ENCODE assay signal across 27 cellular contexts in the genomic region with DNA sequence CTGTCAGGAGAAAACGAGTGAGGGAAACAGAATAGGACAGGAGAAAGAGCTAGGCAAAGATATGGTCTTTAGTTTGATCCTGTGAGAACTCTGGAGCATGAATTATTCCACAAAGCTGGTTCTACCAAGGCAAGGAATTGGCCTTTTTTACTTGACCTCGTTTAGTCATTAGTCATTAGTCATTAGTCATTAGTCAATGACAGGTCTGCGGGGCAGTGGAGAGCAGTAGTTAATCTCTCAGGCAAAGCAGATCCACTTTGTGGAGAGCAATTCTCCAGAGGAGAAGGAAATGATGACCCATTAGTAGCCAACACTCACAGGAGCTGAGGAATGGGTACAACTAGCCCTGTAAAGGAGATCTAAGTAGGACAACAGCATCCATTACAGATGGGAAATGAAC. TPM values are rescaled to one million over a fixed set of nuclear protein-coding genes. Genes with fewer than 3 reads are reported as not detected.
A peak's percentile ranks its signal among the peaks of the same experiment; 100 is the strongest.
DNase-seq lines count a peak whose midpoint lies in the region; ATAC-seq and TF ChIP-seq lines count a peak whose summit lies in the region.
"Had no signal": no experiment of that assay in that cellular context is flagged by ENCODE, and none has a peak within 500 bp of the region (broad histone marks: within the 10 kb centered on the region; RNA-seq: fewer than 3 reads in every experiment).

No MANE protein-coding gene starts in this region.

- TF ChIP-seq CTCF in cardiac fibroblast (IDR thresholded peaks at IDR 0.05; ENCODE audit: low read depth, low read length) = no peak

- ATAC-seq in left colon = no peak
- ATAC-seq in GM21526 (IDR thresholded peaks at IDR 0.05; ENCODE audit: low FRiP score, unreplicated experiment) = no peak
- ATAC-seq: activated CD4-positive, CD25-positive, alpha-beta regulatory T cell treated with anti-CD3 and anti-CD28 coated beads, Interleukin-2, amount 50 U/mL, for 24 hours; CD8-positive, alpha-beta T cell; heart left ventricle; stimulated activated naive B cell treated with anti-CD40 and anti-IgM and Interleukin-4, amounts not matched to agents 10 μg/mL and 1 μg/mL and 100 μg/mL, for 72 hours had no signal

- DNase-seq in EL (peak; percentile 49), NCI-H226 (peak; percentile 54), cardiac fibroblast (ENCODE audit: low read depth in 2 of 2) (peak; percentile 16 to 17), iris pigment epithelial cell (ENCODE audit: low read depth) (peak; percentile 31), left colon (no peak), CD1c-positive myeloid dendritic cell (ENCODE audit: extremely low spot score) (no peak), NCI-H446 (lab: John Stamatoyannopoulos, UW) (no peak)
- DNase-seq: activated CD4-positive, alpha-beta T cell treated with anti-CD3 and anti-CD28 coated beads, Interleukin-2, amount 50 U/mL, for 48 hours; activated naive CD4-positive, alpha-beta T cell treated with anti-CD3 and anti-CD28 coated beads for 36 hours; amniotic stem cell; CD8-positive, alpha-beta T cell; heart left ventricle; IMR-90; NCI-H1092; NCI-H187 treated with DMSO at 0.1 percent for 48 hours; NCI-H2171; NCI-H510A treated with DMSO at 0.1 percent for 48 hours; OCI-M1; pancreas; retina; Right ventricle myocardium superior; stimulated activated naive B cell treated with anti-CD40 and anti-IgM and Interleukin-4, amounts not matched to agents 10 μg/mL and 1 μg/mL and 100 μg/mL, for 72 hours; substantia nigra had no signal

- H3K4me3 ChIP-seq in cardiac fibroblast (replicated peaks in 1 of 2; ENCODE audit: low read depth in 2 of 2, low read length in 2 of 2) = no peak overlapping the region
- H3K4me3 ChIP-seq: heart left ventricle, pancreas, skin epidermis had no signal

- intact Hi-C loops in left colon (cut with DNase I, micrococcal nuclease) = no loop called here

RNA-seq across cellular contexts. Expression of a gene that starts 22.0 kb away (rescaled TPM):
- 10 to 100 TPM; 32.1 to 34.6 TPM for total RNA-seq in left colon

RNA-seq across cellular contexts. Expression of a gene that starts 35.9 kb away (rescaled TPM):
- total RNA-seq in left colon = 10 to 100 TPM; 12.3 to 13.2 TPM

RNA-seq across cellular contexts. Expression of a gene that starts 50.0 kb away (rescaled TPM):
- under 1 TPM; 0.27 to 0.28 TPM for total RNA-seq in left colon
- total RNA-seq: B cell had no signal

Comparison
In these comparisons a context has a peak if more than half of its experiments do, and no peak if none do; other contexts are left out.
1. DNase-seq: peak in EL (single experiment), NCI-H226 (single experiment), cardiac fibroblast (2 of 2) and iris pigment epithelial cell (single experiment); none in left colon (0 of 2), CD1c-positive myeloid dendritic cell (single experiment) and NCI-H446 (0 of 2).